Comparison of ENCODE assay signal across 27 cellular contexts in the genomic region with DNA sequence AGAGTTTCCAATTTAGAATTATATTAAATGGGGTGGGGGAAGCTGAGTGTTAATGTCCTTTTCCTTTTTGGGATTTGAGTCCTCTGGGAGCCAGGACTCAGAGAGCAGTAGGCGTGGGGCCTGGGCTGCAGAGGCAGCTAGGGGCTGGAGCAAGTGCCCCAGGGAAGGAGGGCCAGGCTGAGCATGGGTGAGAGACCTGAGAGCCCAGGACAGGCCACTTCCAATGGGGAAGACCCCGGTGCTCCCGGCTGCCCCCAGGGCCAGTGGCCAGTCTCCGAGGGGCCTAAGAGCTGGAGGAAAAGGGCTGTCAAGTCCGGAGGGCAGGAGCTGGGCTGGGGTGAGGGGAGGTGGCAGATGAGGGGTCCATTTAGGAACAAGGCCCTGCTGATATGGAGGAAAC.
"Had no signal": no experiment of that assay in that cellular context is flagged by ENCODE, and none has a peak within 500 bp of the region (broad histone marks: within the 10 kb centered on the region; RNA-seq: fewer than 3 reads in every experiment).

No MANE protein-coding gene starts in this region.

- H3K36me3 Mint-ChIP-seq: activated CD4-positive, alpha-beta memory T cell treated with anti-CD3 and anti-CD28 coated beads for 36 hours; activated naive CD4-positive, alpha-beta T cell treated with anti-CD3 and anti-CD28 coated beads, Interleukin-2, amount 10 ng/mL, durations not matched to agents 7 days and 5 days; activated naive CD4-positive, alpha-beta T cell treated with anti-CD3 and anti-CD28 coated beads, Interleukin-2, amount 50 U/mL, for 72 hours; activated naive CD8-positive, alpha-beta T cell treated with anti-CD3 and anti-CD28 coated beads, Interleukin-2, amount 10 ng/mL, durations not matched to agents 7 days and 5 days; brain had no signal

- H3K4me3 Mint-ChIP-seq: activated CD4-positive, alpha-beta memory T cell treated with anti-CD3 and anti-CD28 coated beads for 36 hours; activated CD4-positive, alpha-beta T cell treated with anti-CD3 and anti-CD28 coated beads for 36 hours; activated CD4-positive, alpha-beta T cell treated with anti-CD3 and anti-CD28 coated beads, Interleukin-2, amount 10 ng/mL, durations not matched to agents 24 days and 14 days; activated CD8-positive, alpha-beta T cell treated with anti-CD3 and anti-CD28 coated beads, Interleukin-2, amount 10 ng/mL, durations not matched to agents 7 days and 5 days; activated naive CD4-positive, alpha-beta T cell treated with anti-CD3 and anti-CD28 coated beads, Interleukin-2, amount 10 ng/mL, durations not matched to agents 7 days and 5 days; activated naive CD8-positive, alpha-beta T cell treated with anti-CD3 and anti-CD28 coated beads, Interleukin-2, amount 10 ng/mL, durations not matched to agents 7 days and 5 days; activated T-cell treated with anti-CD3 and anti-CD28 coated beads, Interleukin-2, amount 50 U/mL, for 24 hours; activated T-cell treated with anti-CD3 and anti-CD28 coated beads, Interleukin-2, amount 50 U/mL, for 72 hours; brain; dendritic cell treated with granulocyte-macrophage colony-stimulating factor and Interleukin-4, amounts not matched to agents 40 ng/mL and 50 ng/mL, for 4 days; effector memory CD8-positive, alpha-beta T cell; T-helper 17 cell had no signal

- DNase-seq: activated CD4-positive, alpha-beta memory T cell treated with anti-CD3 and anti-CD28 coated beads for 36 hours; activated CD4-positive, alpha-beta T cell treated with anti-CD3 and anti-CD28 coated beads for 36 hours; activated CD4-positive, alpha-beta T cell treated with anti-CD3 and anti-CD28 coated beads, Interleukin-2, amount 10 ng/mL, durations not matched to agents 24 days and 14 days; activated CD4-positive, CD25-positive, alpha-beta regulatory T cell; activated CD4-positive, CD25-positive, alpha-beta regulatory T cell treated with anti-CD3 and anti-CD28 coated beads, Interleukin-2, amount 50 U/mL, for 72 hours; activated CD8-positive, alpha-beta T cell treated with anti-CD3 and anti-CD28 coated beads, Interleukin-2, amount 10 ng/mL, durations not matched to agents 7 days and 5 days; activated gamma-delta T cell; activated naive CD4-positive, alpha-beta T cell; activated naive CD4-positive, alpha-beta T cell treated with anti-CD3 and anti-CD28 coated beads, Interleukin-2, amount 10 ng/mL, durations not matched to agents 7 days and 5 days; activated naive CD8-positive, alpha-beta T cell treated with anti-CD3 and anti-CD28 coated beads, Interleukin-2, amount 10 ng/mL, durations not matched to agents 7 days and 5 days; activated T-cell treated with anti-CD3 and anti-CD28 coated beads for 4 hours; activated T-cell treated with anti-CD3 and anti-CD28 coated beads, Interleukin-2, amount 50 U/mL, for 24 hours; activated T-cell treated with anti-CD3 and anti-CD28 coated beads, Interleukin-2, amount 50 U/mL, for 72 hours; central memory CD4-positive, alpha-beta T cell; cerebellar nuclear complex; colonic mucosa; dorsolateral prefrontal cortex; effector CD4-positive, alpha-beta T cell; effector memory CD8-positive, alpha-beta T cell; esophagus squamous epithelium; foreskin melanocyte; T-helper 1 cell; T-helper 17 cell had no signal

- H3K9me3 Mint-ChIP-seq: activated CD4-positive, alpha-beta memory T cell treated with anti-CD3 and anti-CD28 coated beads for 36 hours; activated CD4-positive, alpha-beta T cell treated with anti-CD3 and anti-CD28 coated beads, Interleukin-2, amount 10 ng/mL, durations not matched to agents 24 days and 14 days; activated naive CD4-positive, alpha-beta T cell treated with anti-CD3 and anti-CD28 coated beads, Interleukin-2, amount 10 ng/mL, durations not matched to agents 7 days and 5 days; activated naive CD4-positive, alpha-beta T cell treated with anti-CD3 and anti-CD28 coated beads, Interleukin-2, amount 50 U/mL, for 72 hours; activated naive CD8-positive, alpha-beta T cell treated with anti-CD3 and anti-CD28 coated beads, Interleukin-2, amount 10 ng/mL, durations not matched to agents 7 days and 5 days; activated T-cell treated with anti-CD3 and anti-CD28 coated beads, Interleukin-2, amount 50 U/mL, for 24 hours; activated T-cell treated with anti-CD3 and anti-CD28 coated beads, Interleukin-2, amount 50 U/mL, for 72 hours; brain; dendritic cell treated with granulocyte-macrophage colony-stimulating factor and Interleukin-4, amounts not matched to agents 40 ng/mL and 50 ng/mL, for 4 days; effector memory CD8-positive, alpha-beta T cell had no signal

- H3K27ac Mint-ChIP-seq: activated CD4-positive, alpha-beta memory T cell treated with anti-CD3 and anti-CD28 coated beads for 36 hours; activated CD4-positive, alpha-beta T cell treated with anti-CD3 and anti-CD28 coated beads for 36 hours; activated CD4-positive, alpha-beta T cell treated with anti-CD3 and anti-CD28 coated beads, Interleukin-2, amount 10 ng/mL, durations not matched to agents 24 days and 14 days; activated CD8-positive, alpha-beta T cell treated with anti-CD3 and anti-CD28 coated beads, Interleukin-2, amount 10 ng/mL, durations not matched to agents 7 days and 5 days; activated naive CD4-positive, alpha-beta T cell treated with anti-CD3 and anti-CD28 coated beads, Interleukin-2, amount 10 ng/mL, durations not matched to agents 7 days and 5 days; activated naive CD8-positive, alpha-beta T cell treated with anti-CD3 and anti-CD28 coated beads, Interleukin-2, amount 10 ng/mL, durations not matched to agents 7 days and 5 days; activated T-cell treated with anti-CD3 and anti-CD28 coated beads, Interleukin-2, amount 50 U/mL, for 24 hours; activated T-cell treated with anti-CD3 and anti-CD28 coated beads, Interleukin-2, amount 50 U/mL, for 72 hours; dendritic cell treated with granulocyte-macrophage colony-stimulating factor and Interleukin-4, amounts not matched to agents 40 ng/mL and 50 ng/mL, for 4 days; effector memory CD8-positive, alpha-beta T cell; T-helper 17 cell had no signal

- H3K27me3 Mint-ChIP-seq: activated naive CD4-positive, alpha-beta T cell treated with anti-CD3 and anti-CD28 coated beads, Interleukin-2, amount 10 ng/mL, durations not matched to agents 7 days and 5 days; activated naive CD8-positive, alpha-beta T cell treated with anti-CD3 and anti-CD28 coated beads, Interleukin-2, amount 10 ng/mL, durations not matched to agents 7 days and 5 days had no signal

- ATAC-seq: activated CD4-positive, alpha-beta T cell treated with anti-CD3 and anti-CD28 coated beads for 36 hours; activated CD8-positive, alpha-beta T cell treated with anti-CD3 and anti-CD28 coated beads, Interleukin-2, amount 10 ng/mL, durations not matched to agents 7 days and 5 days; activated naive CD4-positive, alpha-beta T cell treated with anti-CD3 and anti-CD28 coated beads, Interleukin-2, amount 50 U/mL, for 72 hours; activated T-cell treated with anti-CD3 and anti-CD28 coated beads, Interleukin-2, amount 50 U/mL, for 72 hours; effector memory CD8-positive, alpha-beta T cell; gastroesophageal sphincter; T-helper 17 cell had no signal

- H3K4me1 Mint-ChIP-seq: activated CD4-positive, alpha-beta T cell treated with anti-CD3 and anti-CD28 coated beads for 36 hours; activated CD4-positive, alpha-beta T cell treated with anti-CD3 and anti-CD28 coated beads, Interleukin-2, amount 10 ng/mL, durations not matched to agents 24 days and 14 days; activated naive CD4-positive, alpha-beta T cell treated with anti-CD3 and anti-CD28 coated beads, Interleukin-2, amount 10 ng/mL, durations not matched to agents 7 days and 5 days; activated naive CD8-positive, alpha-beta T cell treated with anti-CD3 and anti-CD28 coated beads, Interleukin-2, amount 10 ng/mL, durations not matched to agents 7 days and 5 days; T-helper 17 cell had no signal
